Comparison of ENCODE assay signal across 8 cellular contexts in genomic region chr1:36398370-36398977, GRCh38. TPM values are rescaled to one million over a fixed set of nuclear protein-coding genes. Genes with fewer than 3 reads are reported as not detected.
DNase-seq lines count a peak whose midpoint lies in the region; ATAC-seq and TF ChIP-seq lines count a peak whose summit lies in the region.

No MANE protein-coding gene starts in this region.

- DNase-seq in IMR-90 (no peak), body of pancreas (no peak), naive B cell (no peak), HuH-7.5 (ENCODE audit: low spot score) (no peak), retina (no peak), COLO829 (ENCODE audit: low spot score) (no peak), NOMO-1 (lab: John Stamatoyannopoulos, UW; ENCODE audit: unreplicated experiment in 2 of 2) (no peak)

- peaks cover 17% of the 10 kb centered on the region for H3K79me2 ChIP-seq in ACC112 (ENCODE audit: control insufficient read depth, insufficient read depth, low read length, unreplicated experiment)

- TF ChIP-seq RAD21 in IMR-90 (IDR thresholded peaks at IDR 0.05; ENCODE audit: low read length) = no peak

- H2AK5ac ChIP-seq in IMR-90 (ENCODE audit: low read depth, low read length) = no peak overlapping the region

- no peak overlapping the region for H2AK9ac ChIP-seq in IMR-90 (replicated peaks; ENCODE audit: low read depth, low read length, poor library complexity)

- H2BK5ac ChIP-seq in IMR-90 (ENCODE audit: low read depth, low read length, poor library complexity, severe bottlenecking) = no peak overlapping the region

- peaks cover 11% of the 10 kb centered on the region for H3K4me1 ChIP-seq in ACC112 (ENCODE audit: control insufficient read depth, insufficient read depth, low read length, unreplicated experiment)
- H3K4me1 ChIP-seq in IMR-90 (ENCODE audit: control insufficient read depth, insufficient read depth, low read length) = no peaks in the 10 kb centered on the region
- H3K4me1 ChIP-seq in body of pancreas = peaks cover 12% of the 10 kb centered on the region

- peak overlapping the region; percentile 6 to 100 (median 99) for H3K4me3 Mint-ChIP-seq in naive B cell

- ATAC-seq in IMR-90 (ENCODE audit: low read depth) (no peak), body of pancreas (no peak), naive B cell (ENCODE audit: low read depth in 2 of 2) (no peak)

- H3K27me3 Mint-ChIP-seq in naive B cell = no peaks in the 10 kb centered on the region

- H3K36me3 ChIP-seq in ACC112 (ENCODE audit: insufficient read depth, low read length) (peaks cover 3% of the 10 kb centered on the region; the same call in 1 of the 2 replicates), IMR-90 (ENCODE audit: control insufficient read depth, insufficient read depth, low read length) (peaks cover 7% of the 10 kb centered on the region), body of pancreas (replicated peaks in 1 of 2; ENCODE audit: insufficient read depth in 1 of 2, low read depth in 2 of 2) (peaks cover 0 to 2% of the 10 kb centered on the region in 2 donors)

- 0 out of 2 replicates have a peak overlapping the region, but pooled peaks have one; percentile 73 for H3K4ac ChIP-seq in IMR-90 (ENCODE audit: low read depth, low read length)

- 68% methylated on average over 3 of the region's 7 CpGs; no CpG with 5 or more reads in 1 of the 2 experiments for WGBS in IMR-90 (ENCODE audit: extremely low coverage in 2 of 2, insufficient read length in 1 of 2), 2 experiments
- WGBS in body of pancreas, 2 donors = 81% methylated on average over 7 of the region's 7 CpGs

- H3K56ac ChIP-seq in IMR-90 (ENCODE audit: extremely low read depth, insufficient read depth, low read length) = no peak overlapping the region

- H3K27me3 ChIP-seq in ACC112 (ENCODE audit: insufficient read depth, low read length) = no peaks in the 10 kb centered on the region
- H3K27me3 ChIP-seq in IMR-90 (ENCODE audit: control insufficient read depth, insufficient read depth, low read length) = no peaks in the 10 kb centered on the region
- no peaks in the 10 kb centered on the region for H3K27me3 ChIP-seq in body of pancreas

- H2AFZ ChIP-seq in ACC112 (ENCODE audit: low read length, unreplicated experiment) (peak overlapping the region; percentile 77), IMR-90 (replicated peaks; ENCODE audit: low read length, poor library complexity) (peak overlapping the region; percentile 94)

- H3K4me3 ChIP-seq in ACC112 (ENCODE audit: low read depth, low read length) (peak overlapping the region; percentile 92), IMR-90 (ENCODE audit: insufficient read depth, low read depth, low read length) (no peak overlapping the region), body of pancreas (no peak overlapping the region)

- peak overlapping the region; percentile 96 to 100 (median 100) for H3K27ac Mint-ChIP-seq in naive B cell

- H3K79me1 ChIP-seq in IMR-90 (ENCODE audit: low read depth in 1 of 2, low read length in 2 of 2) = peaks cover 15 to 31% of the 10 kb centered on the region in 2 experiments

- no peak for TF ChIP-seq CTCF in IMR-90 (conservative IDR thresholded peaks at IDR 0.05; ENCODE audit: low read depth, low read length)
- TF ChIP-seq CTCF in body of pancreas (IDR thresholded peaks at IDR 0.05) = no peak

- intact Hi-C loops in IMR-90 (cut with micrococcal nuclease) = no loop called here
- intact Hi-C loops in body of pancreas (cut with DNase I) = no loop called here

- no TSS peak for BruUV-seq in IMR-90 (replicated peaks; lab: Mats Ljungman, UMichigan)

- H3K4me1 Mint-ChIP-seq in naive B cell = peaks cover 22 to 52% (median 48%) of the 10 kb centered on the region in 3 donors

- no peak overlapping the region for H3K23ac ChIP-seq in IMR-90 (ENCODE audit: low read depth, low read length)

- H3K9me1 ChIP-seq in IMR-90 (ENCODE audit: insufficient read depth, low read length) = peaks cover 9% of the 10 kb centered on the region

- H3K4me2 ChIP-seq in IMR-90 (ENCODE audit: low read depth, low read length) = no peak overlapping the region

- H2BK120ac ChIP-seq in IMR-90 (ENCODE audit: low read depth, low read length) = no peak overlapping the region

- no peak overlapping the region for H3K14ac ChIP-seq in IMR-90 (replicated peaks; ENCODE audit: low read depth, low read length)

- TF ChIP-seq POLR2A in IMR-90 (IDR thresholded peaks at IDR 0.05; ENCODE audit: low read depth, low read length) (no peak), body of pancreas (IDR thresholded peaks at IDR 0.05) (no peak)

- 0 out of 2 replicates have a peak overlapping the region, but pooled peaks have one; percentile 42 for H4K91ac ChIP-seq in IMR-90 (ENCODE audit: insufficient read depth, low read depth, low read length)

- H3K36me3 Mint-ChIP-seq in naive B cell = no peaks in the 10 kb centered on the region

- dilution Hi-C loops in IMR-90 (cut with HindIII; ENCODE audit: low sequenced_read_pairs, unreplicated experiment) = no loop called here

- H3K27ac ChIP-seq in ACC112 (ENCODE audit: low read depth, low read length) (peak overlapping the region; percentile 83), IMR-90 (ENCODE audit: insufficient read depth, low read length) (no peak overlapping the region), body of pancreas (peak overlapping the region in 3 of 4 donors; percentile 80 to 93 (median 93))

- H4K20me1 ChIP-seq in IMR-90 (ENCODE audit: insufficient read depth, low read length) = no peaks in the 10 kb centered on the region

- no peak overlapping the region for H2BK15ac ChIP-seq in IMR-90 (ENCODE audit: low read depth, low read length)

- no peak overlapping the region for H3K9ac ChIP-seq in IMR-90 (ENCODE audit: low read depth, low read length)

- no peaks in the 10 kb centered on the region for H3K9me3 ChIP-seq in IMR-90 (ENCODE audit: control insufficient read depth, insufficient read depth, low read length)
- H3K9me3 ChIP-seq in body of pancreas = no peaks in the 10 kb centered on the region

- CTCF ChIA-PET in IMR-90 (lab: Yijun Ruan, JAX) = no interaction called here

- peaks cover 0 to 2% (median 0%) of the 10 kb centered on the region in 7 donors for H3K9me3 Mint-ChIP-seq in naive B cell

- POLR2A ChIA-PET in IMR-90 (lab: Charles Lee; ENCODE audit: unreplicated experiment) = no interaction called here

- in situ Hi-C loops in IMR-90 (cut with MboI; ENCODE audit: low sequenced_read_pairs) = no loop called here

- H2BK20ac ChIP-seq in IMR-90 (ENCODE audit: low read depth, low read length) = no peak overlapping the region

- H4K5ac ChIP-seq in IMR-90 (ENCODE audit: low read depth, low read length) = no peak overlapping the region

- no peak overlapping the region for H3K18ac ChIP-seq in IMR-90 (ENCODE audit: low read depth, low read length)

- H4K8ac ChIP-seq in IMR-90 (ENCODE audit: low read depth in 2 of 2, low read length in 2 of 2) = peak overlapping the region in 1 of 2 experiments; percentile 46; a peak in 1 of 4 replicates

TF ChIP-seq in IMR-90, 13 proteins besides CTCF, POLR2A, EP300 and RAD21:
- TF ChIP-seq FOS (IDR thresholded peaks at IDR 0.05; ENCODE audit: low read depth, low read length) = no peak
- no peak for TF ChIP-seq RCOR1 (IDR thresholded peaks at IDR 0.05; ENCODE audit: insufficient replicate concordance, low read length)
- TF ChIP-seq CHD1 (IDR thresholded peaks at IDR 0.05; ENCODE audit: low read depth, low read length) = no peak
- no peak for TF ChIP-seq NFE2L2 (IDR thresholded peaks at IDR 0.05; ENCODE audit: low read depth, low read length)
- TF ChIP-seq USF2 (IDR thresholded peaks at IDR 0.05; ENCODE audit: low read depth, low read length) = no peak
- TF ChIP-seq MAZ (IDR thresholded peaks at IDR 0.05; ENCODE audit: borderline replicate concordance, low read depth, low read length) = no peak
- no peak for TF ChIP-seq MXI1 (IDR thresholded peaks at IDR 0.05; ENCODE audit: borderline replicate concordance, low read depth, low read length)
- no peak for TF ChIP-seq BHLHE40 (IDR thresholded peaks at IDR 0.05; ENCODE audit: low read depth, low read length)
- no peak for TF ChIP-seq SMC3 (IDR thresholded peaks at IDR 0.05; ENCODE audit: low read depth, low read length)
- no peak for TF ChIP-seq MAFK (IDR thresholded peaks at IDR 0.05; ENCODE audit: low read depth, low read length)
- no peak for TF ChIP-seq CEBPB (IDR thresholded peaks at IDR 0.05; ENCODE audit: low read depth, low read length)

RNA-seq across cellular contexts. Expression of gene LSM10, which starts 0.8 kb away (rescaled TPM):
- total RNA-seq in IMR-90 (2012; rRNA removed) (10.3 and 11.7 TPM in 2 replicates), body of pancreas (10 to 100 TPM; 12.2 to 21.8 TPM)
- polyA plus RNA-seq in IMR-90 (2012; rRNA removed) (78.9 and 94.1 TPM in 2 replicates), naive B cell (ENCODE audit: low read depth in 6 of 6) (100 to 1,000 TPM; 358 to 480 (median 448) TPM)
- polyA plus RNA-seq in IMR-90 (2012; cell fraction: cytosol; rRNA removed) = 66.7 and 93.2 TPM in 2 replicates
- polyA plus RNA-seq in IMR-90 (2012; cell fraction: nucleus; rRNA removed; ENCODE audit: low replicate concordance) = 24.5 and 29.7 TPM in 2 replicates

RNA-seq across cellular contexts. Expression of gene STK40, which starts 12.8 kb away (rescaled TPM):
- total RNA-seq in IMR-90 (2012; rRNA removed) (13.9 and 16.0 TPM in 2 replicates), body of pancreas (10 to 100 TPM; 25.2 to 30.3 TPM)
- polyA plus RNA-seq in IMR-90 (2012; rRNA removed) (29.9 and 30.6 TPM in 2 replicates), naive B cell (ENCODE audit: low read depth in 6 of 6) (100 to 1,000 TPM in 1 of 6 donors, 10 to 100 TPM in 5; 62.3 to 105 (median 73.3) TPM)
- polyA plus RNA-seq in IMR-90 (2012; cell fraction: cytosol; rRNA removed) = 19.7 and 29.3 TPM in 2 replicates
- 49.8 and 78.6 TPM in 2 replicates for polyA plus RNA-seq in IMR-90 (2012; cell fraction: nucleus; rRNA removed; ENCODE audit: low replicate concordance)

RNA-seq across cellular contexts. Expression of gene OSCP1, which starts 51.8 kb away (rescaled TPM):
- 9.4 and 11.8 TPM in 2 replicates for total RNA-seq in IMR-90 (2012; rRNA removed)
- 6.3 and 7.8 TPM in 2 replicates for polyA plus RNA-seq in IMR-90 (2012; rRNA removed)
- polyA plus RNA-seq in IMR-90 (2012; cell fraction: cytosol; rRNA removed) = 5.9 and 6.6 TPM in 2 replicates
- polyA plus RNA-seq in IMR-90 (2012; cell fraction: nucleus; rRNA removed; ENCODE audit: low replicate concordance) = 2.3 and 4.8 TPM in 2 replicates
- 1 to 10 TPM; 2.0 to 3.9 TPM for total RNA-seq in body of pancreas
- polyA plus RNA-seq in naive B cell (ENCODE audit: low read depth in 6 of 6) = under 1 TPM in 1 of 6 donors, not detected in 5; 0.62 TPM
